Comparison of ENCODE assay signal across 8 cellular contexts in the genomic region with DNA sequence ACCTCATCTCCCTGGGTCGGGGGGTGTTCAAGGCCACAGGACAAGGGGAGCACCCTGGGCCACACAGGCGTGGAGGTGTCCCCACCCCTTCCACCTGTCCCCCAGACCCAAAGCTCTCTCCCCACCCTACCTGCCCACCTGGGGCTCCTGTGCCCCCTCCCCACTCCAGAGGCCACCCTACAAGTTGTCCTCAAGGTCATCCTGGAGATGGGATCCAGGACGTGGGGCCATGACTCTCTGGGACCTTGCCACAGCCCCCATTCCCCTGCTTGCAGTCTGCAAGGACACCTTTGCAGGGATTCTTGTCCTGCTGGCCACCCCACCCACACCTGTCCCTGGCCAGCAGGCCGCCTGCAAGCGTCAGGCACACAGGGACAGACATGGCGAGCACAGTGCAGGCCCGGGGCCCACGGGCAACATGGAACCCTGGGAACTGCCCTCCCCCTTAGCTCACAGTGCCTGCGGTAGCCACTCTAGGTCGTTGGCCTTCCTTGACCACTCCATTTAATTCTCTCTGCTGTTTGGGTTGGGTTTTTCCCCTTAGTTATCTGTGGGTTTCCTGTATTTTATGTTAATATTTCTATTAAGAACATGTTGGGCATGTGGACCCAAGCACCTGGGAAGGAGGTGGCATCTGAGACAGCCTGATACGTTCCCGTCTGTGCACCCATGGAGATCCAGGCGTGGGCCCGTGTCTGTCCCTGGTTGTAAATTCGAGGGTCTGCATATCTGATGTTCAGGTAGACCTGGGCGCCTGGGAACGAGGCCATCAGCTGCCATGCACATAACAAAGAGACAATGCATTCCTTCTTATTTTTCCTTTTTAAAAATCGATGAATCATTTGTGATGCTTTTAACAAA.
"Had no signal": no experiment of that assay in that cellular context is flagged by ENCODE, and none has a peak within 500 bp of the region (broad histone marks: within the 10 kb centered on the region; RNA-seq: fewer than 3 reads in every experiment).

No MANE protein-coding gene starts in this region.

- H3K36me3 ChIP-seq: HAP-1 had no signal

- H2AFZ ChIP-seq: GM23338 had no signal

- H3K9me3 ChIP-seq: HAP-1 had no signal

- H3K27ac ChIP-seq: HL-60 had no signal

- H3K9me3 Mint-ChIP-seq: GM23338, HFFc6 had no signal

- DNase-seq: H7, HFFc6 had no signal

- H3K4me3 ChIP-seq: GM23338, HAP-1 had no signal

- H3K4me2 ChIP-seq: GM23338 had no signal

- H3K4me1 Mint-ChIP-seq: GM23338 had no signal

- H3K27ac Mint-ChIP-seq: GM23338, HFFc6, IgD-negative memory B cell had no signal

- H3K4me3 Mint-ChIP-seq: GM23338, HFFc6, IgD-negative memory B cell had no signal

- ATAC-seq: GM23338, HCT116, HepG2 had no signal

- H3K4me1 ChIP-seq: HAP-1 had no signal
